Comparison of ENCODE assay signal across 8 cellular contexts in genomic region chr20:51023617-51024155, GRCh38. TPM values are rescaled to one million over a fixed set of nuclear protein-coding genes. Genes with fewer than 3 reads are reported as not detected.
DNase-seq lines count a peak whose midpoint lies in the region; ATAC-seq, FAIRE-seq and TF ChIP-seq lines count a peak whose summit lies in the region.

No MANE protein-coding gene starts in this region.

- peak overlapping the region; percentile 99 for H3K4me2 ChIP-seq in parathyroid adenoma (ENCODE audit: low read length)

- peaks cover 0 to 6% (median 0%) of the 10 kb centered on the region in 7 donors for H3K9me3 Mint-ChIP-seq in CD4-positive, CD25-positive, alpha-beta regulatory T cell

- peaks cover 12% of the 10 kb centered on the region for H3K27me3 ChIP-seq in CD4-positive, CD25-positive, alpha-beta regulatory T cell (ENCODE audit: control insufficient read depth, insufficient read depth, low read length)
- H3K27me3 ChIP-seq in Panc1 (ENCODE audit: control insufficient read depth, insufficient read depth, low read length): peaks cover 9% of the 10 kb centered on the region
- peaks cover 6 to 77% (median 18%) of the 10 kb centered on the region in 4 donors for H3K27me3 ChIP-seq in esophagus muscularis mucosa
- H3K27me3 ChIP-seq in parathyroid adenoma (ENCODE audit: control insufficient read depth, insufficient read depth, low read length): no peaks in the 10 kb centered on the region

- no TSS peak for BruUV-seq in Panc1 (replicated peaks; lab: Mats Ljungman, UMichigan)

- H3K27ac ChIP-seq in CD4-positive, CD25-positive, alpha-beta regulatory T cell (ENCODE audit: insufficient read depth, low read length, poor library complexity, severe bottlenecking): no peak overlapping the region
- H3K27ac ChIP-seq in Panc1 (ENCODE audit: low read length): no peak overlapping the region
- H3K27ac ChIP-seq in esophagus muscularis mucosa (replicated peaks in 1 of 4): no peak overlapping the region
- H3K27ac ChIP-seq in parathyroid adenoma: no peak overlapping the region

- POLR2A ChIA-PET in Panc1 (lab: Charles Lee): no interaction called here

- no peaks in the 10 kb centered on the region for H3K79me2 ChIP-seq in parathyroid adenoma

- H3K9me3 ChIP-seq in CD4-positive, CD25-positive, alpha-beta regulatory T cell (ENCODE audit: control insufficient read depth in 2 of 2, low read length in 2 of 2): no peaks in the 10 kb centered on the region
- H3K9me3 ChIP-seq in Panc1 (ENCODE audit: control insufficient read depth, insufficient read depth, low read depth, low read length): no peaks in the 10 kb centered on the region
- no peaks in the 10 kb centered on the region for H3K9me3 ChIP-seq in esophagus muscularis mucosa
- no peaks in the 10 kb centered on the region for H3K9me3 ChIP-seq in parathyroid adenoma (ENCODE audit: control insufficient read depth, low read length)

- H3K27me3 Mint-ChIP-seq in CD4-positive, CD25-positive, alpha-beta regulatory T cell: peaks cover 70% of the 10 kb centered on the region

- H3K4me3 ChIP-seq in CD4-positive, CD25-positive, alpha-beta regulatory T cell (ENCODE audit: low read depth, low read length): no peak overlapping the region
- H3K4me3 ChIP-seq in Panc1 (ENCODE audit: low read depth in 2 of 2, low read length in 2 of 2) (peak overlapping the region; percentile 50 to 57), esophagus muscularis mucosa (peak overlapping the region; percentile 49 to 61 (median 55)), parathyroid adenoma (ENCODE audit: low read depth, low read length) (peak overlapping the region; percentile 76)

- in situ Hi-C loops in Panc1 (cut with HindIII; ENCODE audit: low pct_unique_long_range_greater_than_20kb, low sequenced_read_pairs): no loop called here
- in situ Hi-C loops in KBM-7 (cut with MboI; ENCODE audit: low pct_unique_long_range_greater_than_20kb, low sequenced_read_pairs): no loop called here

- ATAC-seq in CD4-positive, CD25-positive, alpha-beta regulatory T cell (ENCODE audit: low read depth in 2 of 2): no peak
- ATAC-seq in Panc1 (no peak), GM21529 (IDR thresholded peaks at IDR 0.05; ENCODE audit: unreplicated experiment) (no peak)

- peaks cover 0 to 14% (median 5%) of the 10 kb centered on the region in 4 donors for H3K4me1 Mint-ChIP-seq in CD4-positive, CD25-positive, alpha-beta regulatory T cell

- H3K36me3 Mint-ChIP-seq in CD4-positive, CD25-positive, alpha-beta regulatory T cell: no peaks in the 10 kb centered on the region

- H3K27ac Mint-ChIP-seq in CD4-positive, CD25-positive, alpha-beta regulatory T cell: no peak overlapping the region

- WGBS in esophagus muscularis mucosa: 37% methylated on average over 11 of the region's 30 CpGs

- TF ChIP-seq EP300 in esophagus muscularis mucosa (IDR thresholded peaks at IDR 0.05): no peak

- peaks cover 8% of the 10 kb centered on the region for H3K4me1 ChIP-seq in CD4-positive, CD25-positive, alpha-beta regulatory T cell (ENCODE audit: control insufficient read depth, insufficient read depth, low read length, poor library complexity, severe bottlenecking)
- 0 out of 2 replicates have a peak, but pooled peaks cover 3% of the 10 kb centered on the region for H3K4me1 ChIP-seq in Panc1 (ENCODE audit: control insufficient read depth, insufficient read depth, low read length)
- H3K4me1 ChIP-seq in esophagus muscularis mucosa: peaks cover 12 to 19% (median 17%) of the 10 kb centered on the region in 4 donors
- H3K4me1 ChIP-seq in parathyroid adenoma: no peaks in the 10 kb centered on the region

- CTCF ChIA-PET in Panc1 (lab: Charles Lee): no interaction called here

- intact Hi-C loops in Panc1 (cut with micrococcal nuclease; ENCODE audit: unreplicated experiment) (no loop called here), esophagus muscularis mucosa (cut with DNase I) (no loop called here)

- TF ChIP-seq CTCF in Panc1 (IDR thresholded peaks at IDR 0.05) (no peak), esophagus muscularis mucosa (IDR thresholded peaks at IDR 0.05) (no peak), parathyroid adenoma (IDR thresholded peaks at IDR 0.05) (no peak)

- H3K9ac ChIP-seq in parathyroid adenoma: no peak overlapping the region

- H2AFZ ChIP-seq in parathyroid adenoma: peak overlapping the region; percentile 87

- TF ChIP-seq POLR2A in esophagus muscularis mucosa (IDR thresholded peaks at IDR 0.05; ENCODE audit: low read depth): no peak
- no peak for TF ChIP-seq POLR2A in H54 (IDR thresholded peaks at IDR 0.05; ENCODE audit: low read depth, low read length)

- DNase-seq in CD4-positive, CD25-positive, alpha-beta regulatory T cell: no peak
- DNase-seq in Panc1 (ENCODE audit: low read depth, low spot score): no peak
- DNase-seq in esophagus muscularis mucosa (ENCODE audit: extremely low spot score): no peak
- no peak for DNase-seq in putamen (ENCODE audit: low spot score)
- no peak for DNase-seq in H54 (ENCODE audit: insufficient read length, low spot score)
- no peak for DNase-seq in KBM-7

- H3K36me3 ChIP-seq in CD4-positive, CD25-positive, alpha-beta regulatory T cell (ENCODE audit: control insufficient read depth, insufficient read depth, low read length): no peaks in the 10 kb centered on the region
- H3K36me3 ChIP-seq in Panc1 (ENCODE audit: control insufficient read depth, insufficient read depth, low read length): peaks cover 6% of the 10 kb centered on the region; the same call in 1 of the 2 replicates
- H3K36me3 ChIP-seq in esophagus muscularis mucosa: no peaks in the 10 kb centered on the region
- H3K36me3 ChIP-seq in parathyroid adenoma (ENCODE audit: control insufficient read depth, insufficient read depth, low read length): no peaks in the 10 kb centered on the region

- no peak for FAIRE-seq in H54 (lab: Jason Lieb, UNC)

- H3K4me3 Mint-ChIP-seq in CD4-positive, CD25-positive, alpha-beta regulatory T cell: peak overlapping the region in 3 of 4 donors; percentile 51 to 81 (median 70)

RNA-seq across cellular contexts. Expression of gene KCNG1, which starts 0.8 kb away (rescaled TPM):
- not detected for total RNA-seq in CD4-positive, CD25-positive, alpha-beta regulatory T cell
- polyA plus RNA-seq in CD4-positive, CD25-positive, alpha-beta regulatory T cell: under 1 TPM in 2 of 4 donors, not detected in 2; 0.24 to 0.27 TPM
- 7.4 TPM for total RNA-seq in Panc1 (2021; ENCODE audit: unreplicated experiment)
- 9.6 TPM for polyA plus RNA-seq in Panc1 (2012; ENCODE audit: insufficient read length)
- total RNA-seq in esophagus muscularis mucosa: 1 to 10 TPM in 1 of 4 donors, under 1 TPM in 3; 0.42 to 2.2 (median 0.64) TPM
